In genomic region chrX:9885150-9885549, GRCh38 we compare ENCODE assay signal across 8 cellular contexts.
DNase-seq lines count a peak whose midpoint lies in the region; ATAC-seq and TF ChIP-seq lines count a peak whose summit lies in the region.

No MANE protein-coding gene starts in this region.

- no peak overlapping the region for H3K4me3 ChIP-seq in GM12875 (ENCODE audit: low read depth, low read length)

- DNase-seq in 8988T: peak; percentile 74
- peak; percentile 47 for DNase-seq in OCI-M1 (lab: John Stamatoyannopoulos, UW)
- DNase-seq in activated T-helper 1 cell treated with anti-CD3 and anti-CD28 coated beads, Interleukin-12 subunit alpha, Interleukin-12 subunit beta, Interleukin-2, Interleukin-4 antibody, amounts not matched to agents 30 ng/mL and 10 ng/mL and 1 ng/mL, durations not matched to agents 14 hours and 24 hours and 36 hours (ENCODE audit: low spot score): peak; percentile 5
- DNase-seq in globus pallidus (ENCODE audit: low spot score): peak; percentile 75
- peak; percentile 39 to 95 (median 72) for DNase-seq in posterior cingulate gyrus

- intact Hi-C loops in activated T-helper 1 cell treated with anti-CD3 and anti-CD28 coated beads, Interleukin-12 subunit alpha, Interleukin-12 subunit beta, Interleukin-2, Interleukin-4 antibody, amounts not matched to agents 30 ng/mL and 10 ng/mL and 1 ng/mL, durations not matched to agents 14 hours and 24 hours and 36 hours (cut with micrococcal nuclease): loop anchor here (1.0 kb wide), 2 partner anchors 110 to 234 kb away; no protein-coding TSS in a partner anchor
- intact Hi-C loops in posterior cingulate gyrus (cut with DNase I): loop anchor here (5.0 kb wide), 1 partner anchor 112 kb away; no protein-coding TSS in a partner anchor

- no peaks in the 10 kb centered on the region for H3K9me3 Mint-ChIP-seq in activated T-helper 1 cell treated with anti-CD3 and anti-CD28 coated beads, Interleukin-12 subunit alpha, Interleukin-12 subunit beta, Interleukin-2, Interleukin-4 antibody, amounts not matched to agents 30 ng/mL and 10 ng/mL and 1 ng/mL, durations not matched to agents 14 hours and 24 hours and 36 hours

- H3K27me3 Mint-ChIP-seq in activated T-helper 1 cell treated with anti-CD3 and anti-CD28 coated beads, Interleukin-12 subunit alpha, Interleukin-12 subunit beta, Interleukin-2, Interleukin-4 antibody, amounts not matched to agents 30 ng/mL and 10 ng/mL and 1 ng/mL, durations not matched to agents 14 hours and 24 hours and 36 hours (ENCODE audit: insufficient read depth): peaks cover 7% of the 10 kb centered on the region

- H3K27ac Mint-ChIP-seq in activated T-helper 1 cell treated with anti-CD3 and anti-CD28 coated beads, Interleukin-12 subunit alpha, Interleukin-12 subunit beta, Interleukin-2, Interleukin-4 antibody, amounts not matched to agents 30 ng/mL and 10 ng/mL and 1 ng/mL, durations not matched to agents 14 hours and 24 hours and 36 hours: no peak overlapping the region

- peak; percentile 94 for TF ChIP-seq CTCF in GM12875 (IDR thresholded peaks at IDR 0.05; ENCODE audit: borderline replicate concordance, insufficient read depth, low read depth, low read length)

- no peaks in the 10 kb centered on the region for H3K4me1 Mint-ChIP-seq in activated T-helper 1 cell treated with anti-CD3 and anti-CD28 coated beads, Interleukin-12 subunit alpha, Interleukin-12 subunit beta, Interleukin-2, Interleukin-4 antibody, amounts not matched to agents 30 ng/mL and 10 ng/mL and 1 ng/mL, durations not matched to agents 14 hours and 24 hours and 36 hours (ENCODE audit: low read depth)

- no peak overlapping the region for H3K4me3 Mint-ChIP-seq in activated T-helper 1 cell treated with anti-CD3 and anti-CD28 coated beads, Interleukin-12 subunit alpha, Interleukin-12 subunit beta, Interleukin-2, Interleukin-4 antibody, amounts not matched to agents 30 ng/mL and 10 ng/mL and 1 ng/mL, durations not matched to agents 14 hours and 24 hours and 36 hours

- peak; percentile 72 for ATAC-seq in HG03520 (IDR thresholded peaks at IDR 0.05; ENCODE audit: unreplicated experiment)
- no peak for ATAC-seq in HG03469 (IDR thresholded peaks at IDR 0.05; ENCODE audit: unreplicated experiment)

- no peaks in the 10 kb centered on the region for H3K36me3 Mint-ChIP-seq in activated T-helper 1 cell treated with anti-CD3 and anti-CD28 coated beads, Interleukin-12 subunit alpha, Interleukin-12 subunit beta, Interleukin-2, Interleukin-4 antibody, amounts not matched to agents 30 ng/mL and 10 ng/mL and 1 ng/mL, durations not matched to agents 14 hours and 24 hours and 36 hours (ENCODE audit: low read depth)

Comparison
In these comparisons a context has a peak if more than half of its experiments do, and no peak if none do; other contexts are left out.
1. DNase-seq: peak in every context shown above with its lines; median percentile 75 in globus pallidus; 74 in 8988T; 72 in posterior cingulate gyrus; 47 in OCI-M1; 5 in activated T-helper 1 cell treated with anti-CD3 and anti-CD28 coated beads, Interleukin-12 subunit alpha, Interleukin-12 subunit beta, Interleukin-2, Interleukin-4 antibody, amounts not matched to agents 30 ng/mL and 10 ng/mL and 1 ng/mL, durations not matched to agents 14 hours and 24 hours and 36 hours.